Comparison of ENCODE assay signal across 8 cellular contexts in the genomic region with DNA sequence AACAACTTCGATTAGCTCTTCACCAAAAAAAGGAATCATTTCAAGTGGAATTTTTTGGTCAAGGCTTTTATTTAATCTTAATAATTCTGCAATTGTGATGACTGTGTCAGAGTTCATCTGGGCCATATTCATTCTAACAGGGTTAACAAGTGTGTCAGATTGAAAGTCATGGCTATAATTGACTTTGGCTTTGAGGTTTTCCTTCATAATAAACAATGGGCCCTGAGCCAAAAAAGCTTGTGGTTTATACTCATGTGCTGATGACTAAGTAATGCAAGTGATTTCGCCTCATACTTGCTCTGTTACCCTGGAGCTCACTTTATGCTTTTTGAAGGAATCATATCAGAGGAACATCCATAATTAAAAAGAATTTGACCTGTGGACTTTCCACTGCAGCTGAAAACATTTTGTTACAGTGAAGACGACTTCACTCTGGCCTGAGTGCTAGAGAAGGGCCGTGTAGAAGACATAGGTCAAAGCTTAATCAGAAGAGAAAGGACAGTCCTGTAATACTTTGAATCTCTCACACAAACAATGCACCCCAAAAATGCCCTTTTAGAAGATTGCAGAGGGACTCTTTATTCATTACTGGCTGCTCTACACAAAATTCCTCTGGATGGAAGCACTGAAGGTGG.
DNase-seq lines count a peak whose midpoint lies in the region; ATAC-seq and TF ChIP-seq lines count a peak whose summit lies in the region.

No MANE protein-coding gene starts in this region.

- H3K9me3 Mint-ChIP-seq in activated CD4-positive, alpha-beta memory T cell treated with anti-CD3 and anti-CD28 coated beads, Interleukin-2, amount 10 ng/mL, durations not matched to agents 7 days and 5 days, result no peaks in the 10 kb centered on the region
- no peaks in the 10 kb centered on the region for H3K9me3 Mint-ChIP-seq in activated CD4-positive, alpha-beta memory T cell treated with anti-CD3 and anti-CD28 coated beads for 36 hours

- WGBS in right lobe of liver (ENCODE audit: insufficient coverage, low coverage, low lambda C conversion rate, missing lambda C conversion rate), result 33% methylated on average over 4 of the region's 4 CpGs

- H3K27ac ChIP-seq in right lobe of liver, result no peak overlapping the region

- POLR2A ChIA-PET in activated CD4-positive, alpha-beta memory T cell treated with anti-CD3 and anti-CD28 coated beads, Interleukin-2, amount 10 ng/mL, durations not matched to agents 7 days and 5 days (lab: Charles Lee), result interaction anchor here (1.1 to 6.3 kb wide), 3 partner anchors 10 to 27 kb away, joined by 3 to 60 read pairs (median 3); no protein-coding TSS in a partner anchor
- POLR2A ChIA-PET in activated CD4-positive, alpha-beta memory T cell treated with anti-CD3 and anti-CD28 coated beads for 36 hours (lab: Charles Lee), result interaction anchor here (1.0 to 2.6 kb wide), 3 partner anchors 14 to 367 kb away, joined by 3 to 22 read pairs (median 4); a partner anchor contains a TSS

- no peak overlapping the region for H3K27ac Mint-ChIP-seq in activated CD4-positive, alpha-beta memory T cell treated with anti-CD3 and anti-CD28 coated beads, Interleukin-2, amount 10 ng/mL, durations not matched to agents 7 days and 5 days
- no peak overlapping the region for H3K27ac Mint-ChIP-seq in activated CD4-positive, alpha-beta memory T cell treated with anti-CD3 and anti-CD28 coated beads for 36 hours

- no peaks in the 10 kb centered on the region for H3K27me3 Mint-ChIP-seq in activated CD4-positive, alpha-beta memory T cell treated with anti-CD3 and anti-CD28 coated beads, Interleukin-2, amount 10 ng/mL, durations not matched to agents 7 days and 5 days
- no peaks in the 10 kb centered on the region for H3K27me3 Mint-ChIP-seq in activated CD4-positive, alpha-beta memory T cell treated with anti-CD3 and anti-CD28 coated beads for 36 hours

- peak overlapping the region; percentile 68 for H3K4me3 ChIP-seq in adipocyte (ENCODE audit: low read length)
- no peak overlapping the region for H3K4me3 ChIP-seq in right lobe of liver

- CTCF ChIA-PET in activated CD4-positive, alpha-beta memory T cell treated with anti-CD3 and anti-CD28 coated beads, Interleukin-2, amount 10 ng/mL, durations not matched to agents 7 days and 5 days (lab: Charles Lee), result interaction anchor here (1.7 to 7.6 kb wide), 2 partner anchors 13 to 325 kb away, joined by 5 to 56 read pairs; no protein-coding TSS in a partner anchor
- CTCF ChIA-PET in activated CD4-positive, alpha-beta memory T cell treated with anti-CD3 and anti-CD28 coated beads for 36 hours (lab: Charles Lee), result interaction anchor here (1.0 to 5.4 kb wide), 2 partner anchors 16 to 325 kb away, joined by 4 to 37 read pairs; no protein-coding TSS in a partner anchor

- no peak for TF ChIP-seq POLR2A in right lobe of liver (IDR thresholded peaks at IDR 0.05)

- ATAC-seq in HG02588 (IDR thresholded peaks at IDR 0.05; ENCODE audit: unreplicated experiment) (peak; percentile 78), right lobe of liver (peak; percentile 26 to 63 (median 36))

- peaks cover 58% of the 10 kb centered on the region for H3K4me1 ChIP-seq in adipocyte (ENCODE audit: control insufficient read depth, insufficient read depth, low read length)
- H3K4me1 ChIP-seq in right lobe of liver, result peaks cover 0 to 6% (median 0%) of the 10 kb centered on the region in 4 donors

- H3K36me3 ChIP-seq in adipocyte (ENCODE audit: control insufficient read depth, insufficient read depth, low read length, severe bottlenecking), result no peaks in the 10 kb centered on the region
- H3K36me3 ChIP-seq in right lobe of liver, result no peaks in the 10 kb centered on the region

- H3K9ac ChIP-seq in adipocyte (ENCODE audit: low read length), result peak overlapping the region; percentile 83

- H3K36me3 Mint-ChIP-seq in activated CD4-positive, alpha-beta memory T cell treated with anti-CD3 and anti-CD28 coated beads, Interleukin-2, amount 10 ng/mL, durations not matched to agents 7 days and 5 days (ENCODE audit: low read depth), result peaks cover 29% of the 10 kb centered on the region
- peaks cover 40% of the 10 kb centered on the region for H3K36me3 Mint-ChIP-seq in activated CD4-positive, alpha-beta memory T cell treated with anti-CD3 and anti-CD28 coated beads for 36 hours

- H3K4me1 Mint-ChIP-seq in activated CD4-positive, alpha-beta memory T cell treated with anti-CD3 and anti-CD28 coated beads, Interleukin-2, amount 10 ng/mL, durations not matched to agents 7 days and 5 days, result peaks cover 28% of the 10 kb centered on the region
- H3K4me1 Mint-ChIP-seq in activated CD4-positive, alpha-beta memory T cell treated with anti-CD3 and anti-CD28 coated beads for 36 hours (ENCODE audit: low read depth), result peaks cover 24% of the 10 kb centered on the region

- H3K27me3 ChIP-seq in adipocyte (replicated peaks; ENCODE audit: control insufficient read depth, insufficient read depth, low read length) (no peaks in the 10 kb centered on the region), right lobe of liver (no peaks in the 10 kb centered on the region)

- no peak overlapping the region for H3K4me3 Mint-ChIP-seq in activated CD4-positive, alpha-beta memory T cell treated with anti-CD3 and anti-CD28 coated beads, Interleukin-2, amount 10 ng/mL, durations not matched to agents 7 days and 5 days
- no peak overlapping the region for H3K4me3 Mint-ChIP-seq in activated CD4-positive, alpha-beta memory T cell treated with anti-CD3 and anti-CD28 coated beads for 36 hours

- intact Hi-C loops in activated CD4-positive, alpha-beta memory T cell treated with anti-CD3 and anti-CD28 coated beads for 36 hours (cut with micrococcal nuclease), result loop anchor here (1.0 to 5.0 kb wide), 2 partner anchors 17 to 626 kb away; no protein-coding TSS in a partner anchor
- intact Hi-C loops in right lobe of liver (cut with DNase I), result no loop called here

- peak; percentile 34 for DNase-seq in activated CD4-positive, alpha-beta memory T cell treated with anti-CD3 and anti-CD28 coated beads, Interleukin-2, amount 10 ng/mL, durations not matched to agents 7 days and 5 days
- no peak for DNase-seq in activated CD4-positive, alpha-beta memory T cell treated with anti-CD3 and anti-CD28 coated beads for 36 hours
- DNase-seq in NAMALWA (ENCODE audit: low spot score) (peak; percentile 57), adipocyte (ENCODE audit: low read depth) (peak; percentile 93), right lobe of liver (no peak), retina (no peak)
- no peak for DNase-seq in central memory CD4-positive, alpha-beta T cell

- H3K9me3 ChIP-seq in adipocyte (ENCODE audit: control insufficient read depth, low read length), result no peaks in the 10 kb centered on the region
- H3K9me3 ChIP-seq in right lobe of liver, result no peaks in the 10 kb centered on the region

- TF ChIP-seq CTCF in right lobe of liver (IDR thresholded peaks at IDR 0.05), result no peak

Comparison
In these comparisons a context has a peak if more than half of its experiments do, and no peak if none do; other contexts are left out.
1. DNase-seq: peak in activated CD4-positive, alpha-beta memory T cell treated with anti-CD3 and anti-CD28 coated beads, Interleukin-2, amount 10 ng/mL, durations not matched to agents 7 days and 5 days (single experiment), NAMALWA (single experiment) and adipocyte (single experiment); none in activated CD4-positive, alpha-beta memory T cell treated with anti-CD3 and anti-CD28 coated beads for 36 hours (single experiment), right lobe of liver (0 of 3), central memory CD4-positive, alpha-beta T cell (single experiment) and retina (single experiment).